ENCODE assay signal across 24 cellular contexts in the genomic region with DNA sequence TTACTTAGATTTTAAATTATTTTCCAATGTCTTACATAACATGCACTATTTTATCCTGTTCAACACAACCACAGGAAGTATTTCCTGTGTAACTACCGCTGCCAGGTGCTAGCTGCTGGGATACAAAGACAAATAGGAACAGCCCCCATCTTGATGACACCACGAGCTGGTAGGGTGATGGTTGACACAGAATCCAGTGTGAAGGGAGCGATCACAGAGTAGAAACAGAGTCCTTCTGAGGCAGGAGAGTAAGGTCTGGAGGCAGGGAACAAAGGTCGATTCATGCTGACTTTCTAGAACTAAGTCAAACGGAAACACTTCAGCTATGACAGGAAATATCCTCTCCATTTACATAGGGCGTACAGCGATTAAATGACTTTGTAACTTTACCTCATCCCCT.
DNase-seq lines count a peak whose midpoint lies in the region; TF ChIP-seq lines count a peak whose summit lies in the region.
"Had no signal": no experiment of that assay in that cellular context is flagged by ENCODE, and none has a peak within 500 bp of the region (broad histone marks: within the 10 kb centered on the region; RNA-seq: fewer than 3 reads in every experiment).

No MANE protein-coding gene starts in this region.

- no peaks in the 10 kb centered on the region for H3K27me3 ChIP-seq in mammary epithelial cell (ENCODE audit: insufficient read depth, low read length)
- H3K27me3 ChIP-seq: SJCRH30 had no signal

- H3K36me3 ChIP-seq in mammary epithelial cell (ENCODE audit: insufficient read depth, low read length) = no peaks in the 10 kb centered on the region
- H3K36me3 ChIP-seq: prostate gland, SJCRH30 had no signal

- H3K4me1 ChIP-seq in mammary epithelial cell (ENCODE audit: insufficient read depth, low read length) = peaks cover 3% of the 10 kb centered on the region
- H3K4me1 ChIP-seq: prostate gland had no signal

- no peak overlapping the region for H3K4me3 ChIP-seq in mammary epithelial cell (replicated peaks in 1 of 3; ENCODE audit: insufficient read depth in 1 of 3, low read depth in 2 of 3, low read length in 3 of 3)
- H3K4me3 ChIP-seq: prostate gland, SJCRH30 had no signal

- no peaks in the 10 kb centered on the region for H3K9me3 Mint-ChIP-seq in MCF 10A (ENCODE audit: unreplicated experiment)
- H3K9me3 Mint-ChIP-seq in osteocyte (ENCODE audit: unreplicated experiment) = no peaks in the 10 kb centered on the region
- H3K9me3 Mint-ChIP-seq: activated naive CD8-positive, alpha-beta T cell treated with anti-CD3 and anti-CD28 coated beads, Interleukin-2, amount 10 ng/mL, durations not matched to agents 7 days and 5 days; HFFc6; T-helper 1 cell treated with Interleukin-12 subunit alpha and Interleukin-12 subunit beta and Interleukin-4 antibody, amounts not matched to agents 30 μg/mL and 1 μg/mL, for 36 hours had no signal

- no peak overlapping the region for H2AFZ ChIP-seq in mammary epithelial cell (ENCODE audit: low read depth, low read length)

- in situ Hi-C loops in mammary epithelial cell (cut with MboI; ENCODE audit: low sequenced_read_pairs in 2 of 2) = no loop called here

- H3K27me3 Mint-ChIP-seq in MCF 10A (ENCODE audit: insufficient read depth, unreplicated experiment) (peaks cover 23% of the 10 kb centered on the region), osteocyte (ENCODE audit: unreplicated experiment) (peaks cover 5% of the 10 kb centered on the region)

- H3K4me3 Mint-ChIP-seq in MCF 10A (ENCODE audit: unreplicated experiment) (no peak overlapping the region), osteocyte (ENCODE audit: unreplicated experiment) (no peak overlapping the region)
- H3K4me3 Mint-ChIP-seq: activated naive CD8-positive, alpha-beta T cell treated with anti-CD3 and anti-CD28 coated beads, Interleukin-2, amount 10 ng/mL, durations not matched to agents 7 days and 5 days; HFFc6; immature natural killer cell; T-helper 1 cell treated with Interleukin-12 subunit alpha and Interleukin-12 subunit beta and Interleukin-4 antibody, amounts not matched to agents 30 μg/mL and 1 μg/mL, for 36 hours had no signal

- dilution Hi-C loops in mammary epithelial cell (cut with HindIII; ENCODE audit: low sequenced_read_pairs) = no loop called here

- no peak overlapping the region for H3K27ac Mint-ChIP-seq in MCF 10A (ENCODE audit: low read depth, unreplicated experiment)
- H3K27ac Mint-ChIP-seq in osteocyte (ENCODE audit: unreplicated experiment) = peak overlapping the region; percentile 23
- H3K27ac Mint-ChIP-seq: activated naive CD8-positive, alpha-beta T cell treated with anti-CD3 and anti-CD28 coated beads, Interleukin-2, amount 10 ng/mL, durations not matched to agents 7 days and 5 days; HFFc6; immature natural killer cell; T-helper 1 cell treated with Interleukin-12 subunit alpha and Interleukin-12 subunit beta and Interleukin-4 antibody, amounts not matched to agents 30 μg/mL and 1 μg/mL, for 36 hours had no signal

- POLR2A ChIA-PET in MCF 10A (lab: Yijun Ruan, JAX) = no interaction called here

- no peaks in the 10 kb centered on the region for H3K36me3 Mint-ChIP-seq in MCF 10A (ENCODE audit: insufficient read depth, unreplicated experiment)
- H3K36me3 Mint-ChIP-seq in osteocyte (ENCODE audit: unreplicated experiment) = peaks cover 2% of the 10 kb centered on the region
- H3K36me3 Mint-ChIP-seq: activated naive CD8-positive, alpha-beta T cell treated with anti-CD3 and anti-CD28 coated beads, Interleukin-2, amount 10 ng/mL, durations not matched to agents 7 days and 5 days; immature natural killer cell had no signal

- TF ChIP-seq CTCF in mammary epithelial cell (conservative IDR thresholded peaks at IDR 0.05 in 1 of 2, IDR thresholded peaks at IDR 0.05 in 1 of 2; ENCODE audit: extremely low read depth in 1 of 2, insufficient read depth in 1 of 2, low read depth in 1 of 2, low read length in 2 of 2) (no peak), MCF 10A (IDR thresholded peaks at IDR 0.05; ENCODE audit: unreplicated experiment) (no peak), osteocyte (IDR thresholded peaks at IDR 0.05) (no peak)

- peak; percentile 3 for DNase-seq in mammary epithelial cell
- no peak for DNase-seq in MCF 10A (ENCODE audit: unreplicated experiment)
- DNase-seq in NCI-H1436 treated with DMSO at 0.1 percent for 48 hours (lab: John Stamatoyannopoulos, UW) = peak; percentile 27
- peak in 3 of 61 donors; percentile 4 to 36 (median 26) for DNase-seq in caudate nucleus (lab: John Stamatoyannopoulos, UW)
- DNase-seq in osteocyte (ENCODE audit: extremely low spot score, unreplicated experiment) = no peak
- DNase-seq in RPMI8226 = no peak
- DNase-seq in activated T-cell treated with anti-CD3 and anti-CD28 coated beads, Interleukin-2, amount 50 U/mL, for 48 hours = no peak
- no peak for DNase-seq in GDM1 (lab: John Stamatoyannopoulos, UW)
- DNase-seq: activated CD8-positive, alpha-beta memory T cell treated with anti-CD3 and anti-CD28 coated beads, Interleukin-2, amount 50 U/mL, for 4 hours; activated effector memory CD4-positive, alpha-beta T cell treated with Interleukin-2 at 50 U/mL for 16 hours; activated naive CD8-positive, alpha-beta T cell treated with anti-CD3 and anti-CD28 coated beads, Interleukin-2, amount 10 ng/mL, durations not matched to agents 7 days and 5 days; C1 segment of cervical spinal cord; effector CD4-positive, alpha-beta T cell; foreskin melanocyte; HFFc6; immature natural killer cell; Karpas-422; NCI-H2171; NCI-H82; PC-3; SJCRH30; substantia nigra had no signal

- 60% methylated on average over 5 of the region's 7 CpGs for WGBS in mammary epithelial cell (ENCODE audit: low coverage, missing lambda C conversion rate)

- H3K79me2 ChIP-seq in mammary epithelial cell (ENCODE audit: insufficient read depth, low read length) = no peaks in the 10 kb centered on the region

- intact Hi-C loops in mammary epithelial cell (cut with micrococcal nuclease) (no loop called here), MCF 10A (cut with micrococcal nuclease) (no loop called here)

- H3K4me1 Mint-ChIP-seq in MCF 10A (ENCODE audit: insufficient read depth, unreplicated experiment) (no peaks in the 10 kb centered on the region), osteocyte (ENCODE audit: unreplicated experiment) (peaks cover 31% of the 10 kb centered on the region)
- H3K4me1 Mint-ChIP-seq: immature natural killer cell had no signal

- no peak overlapping the region for H3K9ac ChIP-seq in mammary epithelial cell (ENCODE audit: insufficient read depth, low read length)

- no peaks in the 10 kb centered on the region for H4K20me1 ChIP-seq in mammary epithelial cell (ENCODE audit: insufficient read depth, low read length)

- CTCF ChIA-PET in mammary epithelial cell (lab: Charles Lee; ENCODE audit: low non-redundant PET) = no interaction called here
- CTCF ChIA-PET in MCF 10A (lab: Yijun Ruan, JAX) = no interaction called here

- BruUV-seq in mammary epithelial cell (replicated peaks; lab: Mats Ljungman, UMichigan) = no TSS peak
- BruUV-seq in MCF 10A (replicated peaks; lab: Mats Ljungman, UMichigan) = no TSS peak

- no peaks in the 10 kb centered on the region for H3K9me3 ChIP-seq in mammary epithelial cell (replicated peaks; ENCODE audit: insufficient read depth, low read length)
- H3K9me3 ChIP-seq: prostate gland, SJCRH30 had no signal

- H3K4me2 ChIP-seq in mammary epithelial cell (ENCODE audit: insufficient read depth, low read depth, low read length) = no peak overlapping the region

- H3K27ac ChIP-seq in mammary epithelial cell (ENCODE audit: insufficient read depth, low read depth, low read length) (no peak overlapping the region), caudate nucleus (ENCODE audit: low read depth, low read length) (peak overlapping the region; percentile 11)
- H3K27ac ChIP-seq: prostate gland, SJCRH30 had no signal

Comparison
In these comparisons a context has a peak if more than half of its experiments do, and no peak if none do; other contexts are left out.
1. DNase-seq: peak in mammary epithelial cell (single experiment) and NCI-H1436 treated with DMSO at 0.1 percent for 48 hours (single experiment); none in MCF 10A (single experiment), osteocyte (single experiment), RPMI8226 (single experiment), activated T-cell treated with anti-CD3 and anti-CD28 coated beads, Interleukin-2, amount 50 U/mL, for 48 hours (0 of 2) and GDM1 (single experiment).